8 cellular contexts compared by ENCODE assay signal in the genomic region with DNA sequence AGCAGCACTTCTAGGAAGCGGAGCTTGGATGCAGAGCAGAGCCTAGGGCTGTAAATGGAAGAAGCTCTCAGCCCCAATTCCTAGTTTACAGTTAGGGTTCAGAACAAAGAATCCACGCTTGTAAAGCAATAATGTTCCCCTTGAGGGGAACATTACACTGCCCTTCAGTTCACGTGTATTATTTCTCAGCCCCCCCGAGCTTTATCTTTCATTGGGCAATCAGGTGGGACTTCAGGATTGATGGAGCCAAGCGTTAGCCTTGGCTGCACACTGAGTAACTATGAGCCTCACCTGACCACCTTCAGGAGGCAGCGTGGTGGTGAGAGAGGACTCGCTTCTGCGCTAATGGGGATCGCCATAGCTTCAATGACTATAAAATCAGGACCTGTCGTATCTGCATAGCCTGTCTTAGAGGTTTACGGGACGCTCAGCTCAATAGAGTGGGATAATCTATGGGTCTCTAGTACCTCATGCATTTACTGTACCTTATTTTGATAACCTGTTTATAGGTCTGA.
A peak's percentile ranks its signal among the peaks of the same experiment; 100 is the strongest.
DNase-seq lines count a peak whose midpoint lies in the region; ATAC-seq and TF ChIP-seq lines count a peak whose summit lies in the region.

No MANE protein-coding gene starts in this region.

- H3K27me3 ChIP-seq in left lung (no peaks in the 10 kb centered on the region), suprapubic skin (no peaks in the 10 kb centered on the region)

- peak overlapping the region; percentile 51 to 53 for H3K4me3 ChIP-seq in left lung
- peak overlapping the region; percentile 63 for H3K4me3 ChIP-seq in suprapubic skin

- no peak for TF ChIP-seq EP300 in suprapubic skin (IDR thresholded peaks at IDR 0.05)

- H3K4me1 ChIP-seq in left lung (peaks cover 0 to 21% of the 10 kb centered on the region in 2 donors), suprapubic skin (peaks cover 17% of the 10 kb centered on the region)

- WGBS in suprapubic skin, result 37% methylated on average over 11 of the region's 12 CpGs

- H3K9me3 ChIP-seq in left lung, result no peaks in the 10 kb centered on the region
- H3K9me3 ChIP-seq in suprapubic skin, result no peaks in the 10 kb centered on the region

- peak in 1 of 2 experiments; percentile 9 for TF ChIP-seq CTCF in brain (conservative IDR thresholded peaks at IDR 0.05)
- peak in 1 of 2 donors; percentile 0 for TF ChIP-seq CTCF in left lung (IDR thresholded peaks at IDR 0.05)
- TF ChIP-seq CTCF in suprapubic skin (IDR thresholded peaks at IDR 0.05), result no peak

- TF ChIP-seq POLR2A in suprapubic skin (IDR thresholded peaks at IDR 0.05), result no peak

- H3K36me3 Mint-ChIP-seq in brain, result no peaks in the 10 kb centered on the region

- peaks cover 16% of the 10 kb centered on the region for H3K27me3 Mint-ChIP-seq in brain

- peak; percentile 32 to 39 for DNase-seq in NCI-H526 (lab: John Stamatoyannopoulos, UW)
- no peak for DNase-seq in NCI-H526 treated with DMSO at 0.1 percent for 48 hours (lab: John Stamatoyannopoulos, UW)
- DNase-seq in left lung, result no peak
- DNase-seq in suprapubic skin (ENCODE audit: low spot score in 2 of 2), result no peak
- DNase-seq in mesenteric fat pad (ENCODE audit: low spot score), result no peak

- H3K9me3 Mint-ChIP-seq in brain, result peaks cover 4 to 12% (median 10%) of the 10 kb centered on the region in 5 experiments

- no peak for ATAC-seq in left lung
- ATAC-seq in HG02970 (IDR thresholded peaks at IDR 0.05; ENCODE audit: low FRiP score, unreplicated experiment), result no peak
- no peak for ATAC-seq in GM19324 (IDR thresholded peaks at IDR 0.05; ENCODE audit: low FRiP score, unreplicated experiment)

- peaks cover 16% of the 10 kb centered on the region for H3K4me1 Mint-ChIP-seq in brain

- H3K27ac ChIP-seq in left lung (peak overlapping the region; percentile 58 to 73), suprapubic skin (no peak overlapping the region)

- intact Hi-C loops in left lung (cut with DNase I), result no loop called here

- peak overlapping the region; percentile 82 to 96 (median 91) for H3K27ac Mint-ChIP-seq in brain

- H3K4me3 Mint-ChIP-seq in brain, result peak overlapping the region; percentile 91 to 98 (median 95)

- H3K36me3 ChIP-seq in left lung (no peaks in the 10 kb centered on the region), suprapubic skin (no peaks in the 10 kb centered on the region)

Comparison
In these comparisons a context has a peak if more than half of its experiments do, and no peak if none do; other contexts are left out.
1. DNase-seq: peak in NCI-H526 (2 of 2); none in NCI-H526 treated with DMSO at 0.1 percent for 48 hours (single experiment), left lung (0 of 2), suprapubic skin (0 of 2) and mesenteric fat pad (single experiment).